In genomic region chr2:48113767-48114166, GRCh38 we compare ENCODE assay signal across 1 cellular context.
TF ChIP-seq lines count a peak whose summit lies in the region.

No MANE protein-coding gene starts in this region.

TF ChIP-seq in K562, 482 proteins besides CTCF, POLR2A, EP300 and RAD21 (continued from another document):
- TF ChIP-seq ZNF592 (IDR thresholded peaks at IDR 0.05) (no peak), ZNF274 (IDR thresholded peaks at IDR 0.05; ENCODE audit: borderline replicate concordance, low read depth, low read length) (no peak), SETDB1 (IDR thresholded peaks at IDR 0.05; ENCODE audit: low read length) (no peak), CREB5 (CRISPR knock-in tag; IDR thresholded peaks at IDR 0.05) (no peak), XRCC4 (IDR thresholded peaks at IDR 0.05; ENCODE audit: extremely low read depth, insufficient read depth, insufficient read length) (no peak), ZHX1 (conservative IDR thresholded peaks at IDR 0.05; ENCODE audit: low read length) (no peak), ZNF740 (CRISPR knock-in tag; IDR thresholded peaks at IDR 0.05) (no peak), ZNF740 (tag; IDR thresholded peaks at IDR 0.05) (no peak), SMARCA4 (IDR thresholded peaks at IDR 0.05) (no peak), MGA (IDR thresholded peaks at IDR 0.05) (no peak), KLF16 (IDR thresholded peaks at IDR 0.05) (no peak), SIRT6 (IDR thresholded peaks at IDR 0.05; ENCODE audit: low read depth, low read length) (no peak), ZNF583 (CRISPR knock-in tag; IDR thresholded peaks at IDR 0.05) (no peak), WHSC1 (IDR thresholded peaks at IDR 0.05; ENCODE audit: low read length) (no peak), TARDBP (IDR thresholded peaks at IDR 0.05) (no peak), GTF3C2 (IDR thresholded peaks at IDR 0.05; ENCODE audit: borderline replicate concordance, extremely low read depth, insufficient read length) (no peak), POLR2G (IDR thresholded peaks at IDR 0.05; ENCODE audit: low read depth, low read length) (no peak)
